In the genomic region with DNA sequence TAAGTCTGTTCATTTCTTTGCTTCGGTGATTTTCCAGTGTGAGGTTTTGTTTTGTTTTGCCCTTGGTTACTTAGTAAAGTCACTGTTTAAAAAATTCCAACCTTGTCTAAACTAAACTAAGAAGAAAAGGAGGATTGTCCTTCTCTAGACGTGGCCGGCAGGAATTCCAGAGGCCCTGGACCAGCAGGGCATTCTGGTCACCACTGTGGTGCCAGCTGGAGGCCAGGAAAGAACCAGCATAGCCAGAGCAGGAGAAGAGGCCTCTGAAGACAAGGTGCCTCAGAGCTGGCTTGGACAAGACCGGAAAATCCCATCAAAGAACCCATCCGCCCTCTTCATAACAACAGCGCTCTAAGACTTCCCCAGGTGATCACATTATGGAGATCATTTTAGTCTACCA, we compare ENCODE assay signal across 16 cellular contexts. TPM values are rescaled to one million over a fixed set of nuclear protein-coding genes. Genes with fewer than 3 reads are reported as not detected.
DNase-seq lines count a peak whose midpoint lies in the region; ATAC-seq and TF ChIP-seq lines count a peak whose summit lies in the region.
"Had no signal": no experiment of that assay in that cellular context is flagged by ENCODE, and none has a peak within 500 bp of the region (broad histone marks: within the 10 kb centered on the region; RNA-seq: fewer than 3 reads in every experiment).

No MANE protein-coding gene starts in this region.

- H3K79me2 ChIP-seq in osteoblast (ENCODE audit: insufficient read depth, low read length): peaks cover 98% of the 10 kb centered on the region

- peak overlapping the region; percentile 41 for H3K4me2 ChIP-seq in osteoblast (ENCODE audit: insufficient read depth, low read length)

- peaks cover 77% of the 10 kb centered on the region for H3K4me1 ChIP-seq in cardiac muscle cell (ENCODE audit: low read depth)
- H3K4me1 ChIP-seq in osteoblast (ENCODE audit: insufficient read depth, low read length): peaks cover 56% of the 10 kb centered on the region
- H3K4me1 ChIP-seq in aorta (ENCODE audit: control insufficient read depth in 1 of 2, insufficient read depth in 2 of 2, low read length in 2 of 2): peaks cover 1 to 3% of the 10 kb centered on the region in 2 donors

- H3K4me3 ChIP-seq in cardiac muscle cell: no peak overlapping the region
- no peak overlapping the region for H3K4me3 ChIP-seq in osteoblast (ENCODE audit: insufficient read depth, low read length)
- no peak overlapping the region for H3K4me3 ChIP-seq in aorta (ENCODE audit: low read length in 2 of 2)

- TF ChIP-seq CTCF in cardiac muscle cell (IDR thresholded peaks at IDR 0.05; ENCODE audit: low read depth, low read length): no peak
- TF ChIP-seq CTCF in osteoblast (IDR thresholded peaks at IDR 0.05; ENCODE audit: extremely low read depth, low read depth, low read length): no peak

- no peak for ATAC-seq in Right ventricle myocardium superior (ENCODE audit: poor library complexity)
- peak; percentile 26 to 48 for ATAC-seq in left cardiac atrium
- ATAC-seq in aorta (ENCODE audit: low FRiP score): no peak
- ATAC-seq in HG03196 (IDR thresholded peaks at IDR 0.05; ENCODE audit: unreplicated experiment): no peak
- ATAC-seq: activated naive CD4-positive, alpha-beta T cell treated with anti-CD3 and anti-CD28 coated beads, Interleukin-2, amount 50 U/mL, for 72 hours; CD8-positive, alpha-beta T cell; T-cell had no signal

- intact Hi-C loops in Right ventricle myocardium superior (cut with DNase I) (no loop called here), left cardiac atrium (cut with DNase I) (no loop called here), aorta (cut with DNase I) (loop anchor here in 1 of 2 donors (10.0 kb wide), 1 partner anchor 78 kb away; no protein-coding TSS in a partner anchor)

- H3K36me3 ChIP-seq in cardiac muscle cell: peaks cover 3% of the 10 kb centered on the region
- H3K36me3 ChIP-seq in osteoblast (ENCODE audit: insufficient read depth, low read length): peaks cover 45% of the 10 kb centered on the region
- H3K36me3 ChIP-seq in aorta (ENCODE audit: control insufficient read depth in 1 of 2, insufficient read depth in 2 of 2, low read length in 1 of 2): no peaks in the 10 kb centered on the region

- H4K20me1 ChIP-seq in osteoblast (ENCODE audit: insufficient read depth, low read length): peaks cover 61% of the 10 kb centered on the region

- H3K27me3 ChIP-seq in cardiac muscle cell (no peaks in the 10 kb centered on the region), osteoblast (ENCODE audit: insufficient read depth, low read length) (no peaks in the 10 kb centered on the region), aorta (ENCODE audit: control insufficient read depth in 1 of 2, insufficient read depth in 2 of 2, low read length in 1 of 2) (no peaks in the 10 kb centered on the region)

- H3K27ac ChIP-seq in cardiac muscle cell (peak overlapping the region; percentile 82), osteoblast (ENCODE audit: low read depth, low read length) (peak overlapping the region; percentile 35), aorta (ENCODE audit: low read depth in 1 of 2, low read length in 2 of 2) (peak overlapping the region; percentile 77 to 88)
- H3K27ac ChIP-seq: 22Rv1 had no signal

- H3K9me3 ChIP-seq in cardiac muscle cell (ENCODE audit: low read depth) (no peaks in the 10 kb centered on the region), osteoblast (ENCODE audit: low read depth, low read length) (no peaks in the 10 kb centered on the region), aorta (ENCODE audit: control insufficient read depth, low read length) (no peaks in the 10 kb centered on the region)

- 32 to 37% methylated on average over 6 of the region's 6 CpGs for WGBS in aorta, 2 donors

- H2AFZ ChIP-seq in osteoblast (ENCODE audit: low read length): no peak overlapping the region

- no peak for DNase-seq in cardiac muscle cell (ENCODE audit: low read depth in 1 of 2, low spot score in 1 of 2)
- no peak for DNase-seq in Right ventricle myocardium superior
- no peak for DNase-seq in left cardiac atrium
- DNase-seq in osteoblast (ENCODE audit: insufficient read length, low spot score, missing footprints): no peak
- DNase-seq in aorta: peak in 1 of 2 donors; percentile 49
- DNase-seq in DMS153 treated with DMSO at 0.1 percent for 48 hours (lab: John Stamatoyannopoulos, UW; ENCODE audit: unreplicated experiment): no peak
- DNase-seq in Kasumi-1 (lab: John Stamatoyannopoulos, UW): no peak
- DNase-seq: activated CD4-positive, CD25-positive, alpha-beta regulatory T cell; CD8-positive, alpha-beta T cell; GDM1; NCI-H2227 treated with DMSO at 0.1 percent for 48 hours; stimulated activated CD4-positive, alpha-beta T cell treated with anti-CD3 and anti-CD28 coated beads, Interleukin-2, amount 100 ng/mL, for 48 hours; T-cell had no signal

RNA-seq across cellular contexts. Expression of a gene that starts 8.1 kb away (rescaled TPM):
- total RNA-seq in cardiac muscle cell (82.1 and 84.5 TPM in 2 replicates), Right ventricle myocardium superior (16.9 TPM), left cardiac atrium (10 to 100 TPM; 35.7 to 39.0 TPM), osteoblast (282 and 345 TPM in 2 replicates), aorta (100 to 1,000 TPM; 109 to 147 TPM)
- polyA plus RNA-seq in cardiac muscle cell (93.7 and 108 TPM in 2 replicates), aorta (10 to 100 TPM; 15.4 to 30.8 TPM)
- total RNA-seq: CD8-positive, alpha-beta T cell had no signal

Comparison
In these comparisons a context has a peak if more than half of its experiments do, and no peak if none do; other contexts are left out.
1. ATAC-seq: peak in left cardiac atrium (2 of 2); none in Right ventricle myocardium superior (single experiment), aorta (single experiment) and HG03196 (single experiment).
2. Peak in every context shown above with its lines, with median percentiles within 50 percentile points of each other: H3K27ac ChIP-seq.